1 cellular context compared by ENCODE assay signal in genomic region chr11:45451766-45452440, GRCh38.
TF ChIP-seq lines count a peak whose summit lies in the region.

No MANE protein-coding gene starts in this region.

TF ChIP-seq in IMR-90, 13 proteins besides CTCF, POLR2A, EP300 and RAD21 (continued from another document):
- TF ChIP-seq MXI1 (IDR thresholded peaks at IDR 0.05; ENCODE audit: borderline replicate concordance, low read depth, low read length) (no peak), USF2 (IDR thresholded peaks at IDR 0.05; ENCODE audit: low read depth, low read length) (no peak), CEBPB (IDR thresholded peaks at IDR 0.05; ENCODE audit: low read depth, low read length) (no peak), RCOR1 (IDR thresholded peaks at IDR 0.05; ENCODE audit: insufficient replicate concordance, low read length) (no peak)
